1 cellular context compared by ENCODE assay signal in genomic region chr4:57132746-57133142, GRCh38.
TF ChIP-seq lines count a peak whose summit lies in the region.

No MANE protein-coding gene starts in this region.

TF ChIP-seq in SK-N-SH, 30 proteins besides CTCF, POLR2A, EP300 and RAD21 (continued from another document):
- no peak for TF ChIP-seq ZBTB33 (IDR thresholded peaks at IDR 0.05; ENCODE audit: borderline replicate concordance, low read depth)
- no peak for TF ChIP-seq MAX (IDR thresholded peaks at IDR 0.05; ENCODE audit: low read depth)
- TF ChIP-seq IRF3 (IDR thresholded peaks at IDR 0.05; ENCODE audit: low read depth, low read length) = no peak
- no peak for TF ChIP-seq FOXM1 (IDR thresholded peaks at IDR 0.05; ENCODE audit: low read depth)
- no peak for TF ChIP-seq RFX5 (IDR thresholded peaks at IDR 0.05; ENCODE audit: low read length)
- TF ChIP-seq MXI1 (IDR thresholded peaks at IDR 0.05; ENCODE audit: low read depth, low read length) = no peak
- no peak for TF ChIP-seq TEAD4 (IDR thresholded peaks at IDR 0.05; ENCODE audit: borderline replicate concordance, insufficient read depth)
- TF ChIP-seq CHD2 (IDR thresholded peaks at IDR 0.05; ENCODE audit: low read length, partially characterized antibody) = no peak
- TF ChIP-seq FOSL2 (IDR thresholded peaks at IDR 0.05; ENCODE audit: borderline replicate concordance, low read depth) = no peak
